ENCODE assay signal across 1 cellular context in the genomic region with DNA sequence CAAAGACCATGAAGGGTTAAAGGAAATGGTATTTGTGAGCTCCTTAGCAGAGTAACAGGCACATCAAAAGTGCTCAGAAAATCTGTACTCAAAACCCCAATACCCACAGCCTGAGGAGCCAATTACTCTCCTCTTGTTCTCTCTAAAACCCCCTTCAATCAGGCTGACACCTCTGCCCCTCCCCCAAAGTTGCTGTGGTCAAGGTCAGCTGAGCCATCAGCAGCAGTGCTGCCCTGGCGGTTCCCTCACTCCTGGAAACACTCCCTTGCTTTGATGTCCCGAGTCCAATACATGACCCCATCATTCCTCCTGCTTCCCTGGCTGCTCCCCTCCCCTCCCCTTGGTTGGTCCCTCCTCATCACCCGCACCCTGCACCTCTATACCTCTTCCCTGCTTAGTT.
TF ChIP-seq lines count a peak whose summit lies in the region.

No MANE protein-coding gene starts in this region.

TF ChIP-seq in H1, 55 proteins besides CTCF, POLR2A, EP300 and RAD21:
- TF ChIP-seq, protein P1, sequence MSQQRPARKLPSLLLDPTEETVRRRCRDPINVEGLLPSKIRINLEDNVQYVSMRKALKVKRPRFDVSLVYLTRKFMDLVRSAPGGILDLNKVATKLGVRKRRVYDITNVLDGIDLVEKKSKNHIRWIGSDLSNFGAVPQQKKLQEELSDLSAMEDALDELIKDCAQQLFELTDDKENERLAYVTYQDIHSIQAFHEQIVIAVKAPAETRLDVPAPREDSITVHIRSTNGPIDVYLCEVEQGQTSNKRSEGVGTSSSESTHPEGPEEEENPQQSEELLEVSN (IDR thresholded peaks at IDR 0.05) = no peak
- no peak for TF ChIP-seq KDM4A (IDR thresholded peaks at IDR 0.05; ENCODE audit: low read depth, low read length, severe bottlenecking)
- peak; percentile 23 for TF ChIP-seq ASH2L (IDR thresholded peaks at IDR 0.05; ENCODE audit: low read length)
TF ChIP-seq in H1: peak in this region for 1.
